In genomic region chr10:78579586-78579985, GRCh38 we compare ENCODE assay signal across 20 cellular contexts.
A peak's percentile ranks its signal among the peaks of the same experiment; 100 is the strongest.
DNase-seq lines count a peak whose midpoint lies in the region; ATAC-seq and TF ChIP-seq lines count a peak whose summit lies in the region.
"Had no signal": no experiment of that assay in that cellular context is flagged by ENCODE, and none has a peak within 500 bp of the region (broad histone marks: within the 10 kb centered on the region; RNA-seq: fewer than 3 reads in every experiment).

No MANE protein-coding gene starts in this region.

- H3K4me1 ChIP-seq in left lung, result peaks cover 0 to 31% of the 10 kb centered on the region in 2 donors
- H3K4me1 ChIP-seq: lower lobe of right lung had no signal

- no peaks in the 10 kb centered on the region for H3K36me3 ChIP-seq in left lung
- H3K36me3 ChIP-seq: gastroesophageal sphincter, lower lobe of right lung, tibial artery had no signal

- H3K4me3 ChIP-seq in left lung, result no peak overlapping the region
- H3K4me3 ChIP-seq: gastroesophageal sphincter, lower lobe of right lung, tibial artery had no signal

- H3K36me3 Mint-ChIP-seq in brain, result no peaks in the 10 kb centered on the region
- H3K36me3 Mint-ChIP-seq: stimulated activated effector memory CD8-positive, alpha-beta T cell treated with anti-CD3 and anti-CD28 coated beads, Interleukin-12 subunit alpha, Interleukin-12 subunit beta, amount 100 ng/mL, for 72 hours had no signal

- H3K4me1 Mint-ChIP-seq in brain, result peaks cover 82% of the 10 kb centered on the region

- TF ChIP-seq CTCF in brain (conservative IDR thresholded peaks at IDR 0.05), result no peak
- TF ChIP-seq CTCF in left lung (IDR thresholded peaks at IDR 0.05), result no peak

- intact Hi-C loops in left lung (cut with DNase I), result no loop called here

- no peaks in the 10 kb centered on the region for H3K27me3 ChIP-seq in left lung
- H3K27me3 ChIP-seq: gastroesophageal sphincter, tibial artery had no signal

- DNase-seq in NCI-H1092 (lab: John Stamatoyannopoulos, UW) (peak; percentile 85), NCI-H1092 treated with DMSO at 0.1 percent for 48 hours (lab: John Stamatoyannopoulos, UW) (no peak), NCI-H2171 (lab: John Stamatoyannopoulos, UW) (peak; percentile 33), occipital lobe (lab: John Stamatoyannopoulos, UW) (peak; percentile 18), left lung (no peak), AG08396 (ENCODE audit: low spot score) (no peak)
- DNase-seq: 8988T; activated CD4-positive, alpha-beta T cell treated with anti-CD3 and anti-CD28 coated beads, Interleukin-2, amount 50 U/mL, for 4 hours; activated naive CD4-positive, alpha-beta T cell; effector memory CD4-positive, alpha-beta T cell; KG1; lower lobe of right lung; tibial artery had no signal

- H3K27ac Mint-ChIP-seq in brain, result peak overlapping the region; percentile 45 to 85 (median 82)

- peak overlapping the region in 1 of 2 donors; percentile 66 for H3K27ac ChIP-seq in left lung
- H3K27ac ChIP-seq: lower lobe of right lung, tibial artery had no signal

- no peaks in the 10 kb centered on the region for H3K9me3 ChIP-seq in left lung
- H3K9me3 ChIP-seq: gastroesophageal sphincter, lower lobe of right lung, tibial artery had no signal

- H3K9me3 Mint-ChIP-seq in brain, result peaks cover 0 to 6% (median 0%) of the 10 kb centered on the region in 5 experiments
- H3K9me3 Mint-ChIP-seq: stimulated activated effector memory CD8-positive, alpha-beta T cell treated with anti-CD3 and anti-CD28 coated beads, Interleukin-12 subunit alpha, Interleukin-12 subunit beta, amount 100 ng/mL, for 72 hours had no signal

- H3K4me3 Mint-ChIP-seq in brain, result no peak overlapping the region
- H3K4me3 Mint-ChIP-seq: B cell; stimulated activated effector memory CD8-positive, alpha-beta T cell treated with anti-CD3 and anti-CD28 coated beads, Interleukin-12 subunit alpha, Interleukin-12 subunit beta, amount 100 ng/mL, for 72 hours had no signal

- H3K27me3 Mint-ChIP-seq in brain, result peaks cover 3% of the 10 kb centered on the region
- H3K27me3 Mint-ChIP-seq: B cell had no signal

- no peak for ATAC-seq in left lung
- no peak for ATAC-seq in HG03045 (IDR thresholded peaks at IDR 0.05; ENCODE audit: unreplicated experiment)
- ATAC-seq: esophagus mucosa, HCT116 had no signal

Comparison
In these comparisons a context has a peak if more than half of its experiments do, and no peak if none do; other contexts are left out.
1. DNase-seq: peak in NCI-H1092 (single experiment), NCI-H2171 (single experiment) and occipital lobe (single experiment); none in NCI-H1092 treated with DMSO at 0.1 percent for 48 hours (single experiment), left lung (0 of 2) and AG08396 (single experiment).